ENCODE assay signal across 7 cellular contexts in genomic region chr15:40762919-40763800, GRCh38. TPM values are rescaled to one million over a fixed set of nuclear protein-coding genes. Genes with fewer than 3 reads are reported as not detected.
DNase-seq lines count a peak whose midpoint lies in the region; ATAC-seq and TF ChIP-seq lines count a peak whose summit lies in the region.

No MANE protein-coding gene starts in this region.

- peak overlapping the region; percentile 34 for H3K27ac Mint-ChIP-seq in stimulated activated effector memory CD8-positive, alpha-beta T cell treated with anti-CD3 and anti-CD28 coated beads, Interleukin-12 subunit alpha, Interleukin-12 subunit beta, amount 100 ng/mL, for 72 hours

- DNase-seq in LNCaP clone FGC (ENCODE audit: low read depth) (no peak), T-helper 1 cell (peak in 3 of 5 donors; percentile 37 to 51 (median 37)), cerebellum (ENCODE audit: low spot score) (peak; percentile 59), left kidney (ENCODE audit: low read depth, low spot score) (peak; percentile 90), occipital lobe (lab: John Stamatoyannopoulos, UW) (no peak)
- peak in 1 of 2 donors; percentile 17 for DNase-seq in stimulated activated effector memory CD8-positive, alpha-beta T cell treated with anti-CD3 and anti-CD28 coated beads, Interleukin-12 subunit alpha, Interleukin-12 subunit beta, amount 100 ng/mL, for 72 hours (ENCODE audit: low spot score in 2 of 2)

- peaks cover 31% of the 10 kb centered on the region for H3K4me1 Mint-ChIP-seq in stimulated activated effector memory CD8-positive, alpha-beta T cell treated with anti-CD3 and anti-CD28 coated beads, Interleukin-12 subunit alpha, Interleukin-12 subunit beta, amount 100 ng/mL, for 72 hours

- TF ChIP-seq CTCF in LNCaP clone FGC (IDR thresholded peaks at IDR 0.05; ENCODE audit: control insufficient read depth, extremely low read depth, insufficient read depth) = no peak

- peak overlapping the region; percentile 67 for H3K4me3 ChIP-seq in LNCaP clone FGC (ENCODE audit: low read depth, low read length)

- peak; percentile 7 for ATAC-seq in GM18861 (IDR thresholded peaks at IDR 0.05; ENCODE audit: unreplicated experiment)
- peak; percentile 9 for ATAC-seq in stimulated activated effector memory CD8-positive, alpha-beta T cell treated with anti-CD3 and anti-CD28 coated beads, Interleukin-12 subunit alpha, Interleukin-12 subunit beta, amount 100 ng/mL, for 72 hours

- no peaks in the 10 kb centered on the region for H3K9me3 Mint-ChIP-seq in stimulated activated effector memory CD8-positive, alpha-beta T cell treated with anti-CD3 and anti-CD28 coated beads, Interleukin-12 subunit alpha, Interleukin-12 subunit beta, amount 100 ng/mL, for 72 hours

- H3K4me3 Mint-ChIP-seq in stimulated activated effector memory CD8-positive, alpha-beta T cell treated with anti-CD3 and anti-CD28 coated beads, Interleukin-12 subunit alpha, Interleukin-12 subunit beta, amount 100 ng/mL, for 72 hours = peak overlapping the region; percentile 84

- peaks cover 41% of the 10 kb centered on the region for H3K36me3 Mint-ChIP-seq in stimulated activated effector memory CD8-positive, alpha-beta T cell treated with anti-CD3 and anti-CD28 coated beads, Interleukin-12 subunit alpha, Interleukin-12 subunit beta, amount 100 ng/mL, for 72 hours

RNA-seq across cellular contexts. Expression of gene GCHFR, which starts 0.7 kb away (rescaled TPM):
- total RNA-seq in cerebellum = 3.4 TPM
- 1.9 TPM for total RNA-seq in occipital lobe

RNA-seq across cellular contexts. Expression of gene C15orf62, which starts 6.6 kb away (rescaled TPM):
- total RNA-seq in cerebellum (0.27 TPM), occipital lobe (not detected)

RNA-seq across cellular contexts. Expression of gene RMDN3, which starts 8.1 kb away (rescaled TPM):
- total RNA-seq in cerebellum = 15.4 TPM
- 15.0 TPM for total RNA-seq in occipital lobe

RNA-seq across cellular contexts. Expression of gene ZFYVE19, which starts 43.7 kb away (rescaled TPM):
- total RNA-seq in cerebellum = 15.4 TPM
- total RNA-seq in occipital lobe = 21.8 TPM

RNA-seq across cellular contexts. Expression of gene DNAJC17, which starts 44.1 kb away (rescaled TPM):
- total RNA-seq in cerebellum (15.3 TPM), occipital lobe (12.8 TPM)

Comparison
In these comparisons a context has a peak if more than half of its experiments do, and no peak if none do; other contexts are left out.
1. DNase-seq: peak in T-helper 1 cell (3 of 5), cerebellum (single experiment) and left kidney (single experiment); none in LNCaP clone FGC (single experiment) and occipital lobe (single experiment).